ENCODE assay signal across 8 cellular contexts in the genomic region with DNA sequence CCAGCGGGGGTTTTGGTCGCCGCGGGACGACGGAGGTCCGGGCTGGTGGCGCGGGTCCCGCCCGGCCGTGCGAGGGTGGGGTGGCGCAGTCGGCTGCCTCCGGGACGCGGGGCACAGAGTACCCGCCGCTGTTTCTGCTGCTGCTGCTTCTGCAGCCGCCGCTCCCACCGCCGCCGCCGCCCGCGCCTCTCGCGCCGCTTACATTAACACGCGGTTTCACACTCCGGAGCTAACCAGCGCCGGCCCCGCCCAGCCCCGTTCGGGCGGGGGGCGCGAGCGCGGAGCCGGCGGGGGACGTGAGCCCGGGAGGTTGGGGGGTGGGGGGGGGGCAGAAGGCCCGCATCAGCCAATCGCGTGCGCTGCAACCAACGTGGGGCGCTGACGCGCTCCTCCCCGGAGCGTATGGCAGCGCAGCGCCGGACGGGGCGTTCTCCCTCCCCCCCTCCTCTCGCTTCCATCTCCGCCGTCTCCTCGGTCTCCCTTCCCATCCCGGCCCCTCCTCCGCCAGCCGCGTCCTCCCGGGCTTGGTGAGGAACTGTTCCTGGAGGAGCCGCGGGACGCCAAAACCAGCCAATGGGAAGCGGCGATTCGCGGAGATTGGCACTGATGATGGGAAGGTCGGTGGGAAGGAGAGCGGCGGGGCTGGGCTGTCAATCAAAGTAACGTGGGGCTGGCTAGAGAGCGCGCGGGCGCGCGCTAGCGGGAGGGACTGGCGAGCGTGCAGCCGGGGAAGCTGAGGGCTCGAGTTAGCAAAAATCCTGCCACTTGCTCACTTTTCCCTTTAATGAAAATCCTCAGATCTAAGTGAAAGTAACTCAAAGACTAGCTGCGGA. TPM values are rescaled to one million over a fixed set of nuclear protein-coding genes. Genes with fewer than 3 reads are reported as not detected.
DNase-seq lines count a peak whose midpoint lies in the region; ATAC-seq, FAIRE-seq and TF ChIP-seq lines count a peak whose summit lies in the region.

A gene (minus strand): TSS at position 205 of the 833 bp plus-strand sequence. CDS start 1,307 bp downstream, outside the sequence.

- ATAC-seq in pancreas, result peak; percentile 83 to 91 (median 86)

- intact Hi-C loops in cardiac septum (cut with DNase I), result loop anchor here (5.0 to 10.0 kb wide), 4 partner anchors 77 to 305 kb away; no protein-coding TSS in a partner anchor
- intact Hi-C loops in pancreas (cut with DNase I), result loop anchor here in 1 of 3 donors (10.0 kb wide), 1 partner anchor 165 kb away; no protein-coding TSS in a partner anchor

- peak; percentile 100 for DNase-seq in ELF-1 (ENCODE audit: low read depth, low spot score)
- peak; percentile 95 for DNase-seq in HFF-Myc (ENCODE audit: extremely low read depth, low read depth)
- DNase-seq in NAMALWA (ENCODE audit: low spot score), result peak; percentile 79
- peak; percentile 98 to 99 for DNase-seq in SW 1271 (lab: John Stamatoyannopoulos, UW)
- peak; percentile 99 for DNase-seq in amniotic epithelial cell (ENCODE audit: low read depth)
- peak; percentile 99 for DNase-seq in cardiac septum (ENCODE audit: low spot score)
- DNase-seq in pancreas, result peak; percentile 100

- H3K27ac ChIP-seq in pancreas (peak within 1 kb of the TSS; percentile 78 to 91 (median 84)), thymus (ENCODE audit: low read depth) (peak within 1 kb of the TSS; percentile 68)

- no peaks in the 10 kb centered on the region for H3K36me3 ChIP-seq in pancreas
- no peaks in the 10 kb centered on the region for H3K36me3 ChIP-seq in thymus (ENCODE audit: control insufficient read depth, insufficient read depth)

- TF ChIP-seq CTCF in HFF-Myc (IDR thresholded peaks at IDR 0.05; ENCODE audit: low read depth, low read length, missing control alignments) (no peak), pancreas (IDR thresholded peaks at IDR 0.05) (no peak)

- WGBS in pancreas, 2 donors, result 0 to 1% methylated on average over 47 to 90 of the region's 95 CpGs
- WGBS in thymus, result under 1% methylated on average over 94 of the region's 95 CpGs

- H3K9me3 ChIP-seq in pancreas, result no peaks in the 10 kb centered on the region
- H3K9me3 ChIP-seq in thymus (ENCODE audit: control insufficient read depth), result peaks cover 2% of the 10 kb centered on the region

- H3K27me3 ChIP-seq in pancreas, result no peaks in the 10 kb centered on the region
- peaks cover 36% of the 10 kb centered on the region for H3K27me3 ChIP-seq in thymus (ENCODE audit: control insufficient read depth, insufficient read depth)

- peak; percentile 94 for FAIRE-seq in pancreas (lab: Jason Lieb, UNC)

- peak within 1 kb of the TSS; percentile 54 for H3K4me3 ChIP-seq in HFF-Myc (replicated peaks; ENCODE audit: low read depth, low read length)
- H3K4me3 ChIP-seq in pancreas, result peak within 1 kb of the TSS; percentile 62 to 88 (median 82)
- peak within 1 kb of the TSS; percentile 84 for H3K4me3 ChIP-seq in thymus (ENCODE audit: low read length)

- H3K4me1 ChIP-seq in pancreas (peaks cover 13 to 26% (median 19%) of the 10 kb centered on the region in 3 donors), thymus (ENCODE audit: control insufficient read depth, insufficient read depth, low read length) (peaks cover 14% of the 10 kb centered on the region)

RNA-seq across cellular contexts. Expression of the gene that starts here (rescaled TPM):
- total RNA-seq in cardiac septum (9.8 TPM), pancreas (10 to 100 TPM; 15.1 to 38.9 (median 26.2) TPM)
- polyA plus RNA-seq in pancreas (10 to 100 TPM; 27.5 to 35.5 TPM), thymus (24.1 TPM)

Comparison
In these comparisons a context has a peak if more than half of its experiments do, and no peak if none do; other contexts are left out.
1. Peak in every context shown above with its lines: DNase-seq, ATAC-seq, H3K4me3 ChIP-seq and H3K27ac ChIP-seq.